Comparison of ENCODE assay signal across 22 cellular contexts in the genomic region with DNA sequence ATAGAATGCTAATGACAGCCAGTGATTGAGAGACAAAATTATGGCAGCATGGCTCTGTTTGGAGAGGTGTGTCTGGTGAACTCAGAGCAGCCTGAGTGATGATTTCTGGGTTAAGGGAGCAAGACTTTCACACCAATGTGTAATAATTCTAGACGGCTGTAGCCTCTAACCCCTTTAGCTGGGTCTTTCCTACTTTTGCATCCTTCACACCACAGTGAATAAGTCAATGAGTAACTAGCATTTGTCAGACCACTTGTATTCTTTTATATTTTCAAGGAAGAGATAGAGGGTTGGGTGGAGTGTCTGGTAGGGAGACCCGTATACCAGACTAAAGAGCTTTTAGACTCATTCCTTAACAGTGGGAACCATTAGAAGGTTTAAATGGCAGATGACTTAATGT.
"Had no signal": no experiment of that assay in that cellular context is flagged by ENCODE, and none has a peak within 500 bp of the region (broad histone marks: within the 10 kb centered on the region; RNA-seq: fewer than 3 reads in every experiment).

No MANE protein-coding gene starts in this region.

- H3K36me3 ChIP-seq: uterus had no signal

- ATAC-seq: activated T-cell treated with anti-CD3 and anti-CD28 coated beads, Interleukin-2, amount 50 U/mL, for 4 hours; left colon; lower lobe of right lung had no signal

- H3K27me3 Mint-ChIP-seq: activated naive CD4-positive, alpha-beta T cell treated with anti-CD3 and anti-CD28 coated beads, Interleukin-2, amount 50 U/mL, for 24 hours; dendritic cell treated with granulocyte-macrophage colony-stimulating factor and Interleukin-4, amounts not matched to agents 40 ng/mL and 50 ng/mL, for 4 days; progenitor cell of endocrine pancreas; stimulated activated naive CD8-positive, alpha-beta T cell treated with anti-CD3 and anti-CD28 coated beads, Interleukin-15, Interleukin-2, amounts not matched to agents 100 ng/mL and 50 ng/mL, for 24 hours had no signal

- FAIRE-seq: bronchial epithelial cell had no signal

- H3K27ac ChIP-seq: esophagus muscularis mucosa, lower lobe of right lung, transverse colon, uterus had no signal

- DNase-seq: activated CD4-positive, alpha-beta T cell treated with anti-CD3 and anti-CD28 coated beads, Interleukin-2, amount 50 U/mL, for 1 hour; activated CD8-positive, alpha-beta memory T cell treated with anti-CD3 and anti-CD28 coated beads, Interleukin-2, amount 50 U/mL, for 4 hours; activated effector memory CD4-positive, alpha-beta T cell treated with anti-CD3 and anti-CD28 coated beads, Interleukin-2, amount 50 U/mL, for 16 hours; activated T-cell treated with anti-CD3 and anti-CD28 coated beads, Interleukin-2, amount 50 U/mL, for 4 hours; cerebellar nuclear complex; effector CD8-positive, alpha-beta T cell; left colon; lower lobe of right lung; right cardiac atrium; stimulated activated CD4-positive, alpha-beta T cell treated with anti-CD3 and anti-CD28 coated beads, Interleukin-2, amount 100 ng/mL, for 24 hours; T-helper 1 cell; T-helper 9 cell; transverse colon; uterus had no signal

- H3K9me3 Mint-ChIP-seq: activated naive CD4-positive, alpha-beta T cell treated with anti-CD3 and anti-CD28 coated beads, Interleukin-2, amount 50 U/mL, for 24 hours; activated T-cell treated with anti-CD3 and anti-CD28 coated beads, Interleukin-2, amount 50 U/mL, for 4 hours; dendritic cell treated with granulocyte-macrophage colony-stimulating factor and Interleukin-4, amounts not matched to agents 40 ng/mL and 50 ng/mL, for 4 days; mesothelial cell of epicardium; neural crest cell; stimulated activated naive CD8-positive, alpha-beta T cell treated with anti-CD3 and anti-CD28 coated beads, Interleukin-15, Interleukin-2, amounts not matched to agents 100 ng/mL and 50 ng/mL, for 24 hours had no signal

- H3K4me1 ChIP-seq: lower lobe of right lung, transverse colon, uterus had no signal

- H3K27ac Mint-ChIP-seq: dendritic cell treated with granulocyte-macrophage colony-stimulating factor and Interleukin-4, amounts not matched to agents 40 ng/mL and 50 ng/mL, for 4 days; progenitor cell of endocrine pancreas; stimulated activated naive CD8-positive, alpha-beta T cell treated with anti-CD3 and anti-CD28 coated beads, Interleukin-15, Interleukin-2, amounts not matched to agents 100 ng/mL and 50 ng/mL, for 24 hours had no signal

- H3K4me3 ChIP-seq: esophagus muscularis mucosa, lower lobe of right lung, transverse colon, uterus had no signal

- H3K9me3 ChIP-seq: esophagus muscularis mucosa, lower lobe of right lung, transverse colon, uterus had no signal

- H3K4me3 Mint-ChIP-seq: activated naive CD4-positive, alpha-beta T cell treated with anti-CD3 and anti-CD28 coated beads, Interleukin-2, amount 50 U/mL, for 24 hours; activated T-cell treated with anti-CD3 and anti-CD28 coated beads, Interleukin-2, amount 50 U/mL, for 4 hours; dendritic cell treated with granulocyte-macrophage colony-stimulating factor and Interleukin-4, amounts not matched to agents 40 ng/mL and 50 ng/mL, for 4 days; mesothelial cell of epicardium; neural crest cell; stimulated activated naive CD8-positive, alpha-beta T cell treated with anti-CD3 and anti-CD28 coated beads, Interleukin-15, Interleukin-2, amounts not matched to agents 100 ng/mL and 50 ng/mL, for 24 hours had no signal

- H3K27me3 ChIP-seq: esophagus muscularis mucosa, transverse colon, uterus had no signal
